ENCODE assay signal across 18 cellular contexts in the genomic region with DNA sequence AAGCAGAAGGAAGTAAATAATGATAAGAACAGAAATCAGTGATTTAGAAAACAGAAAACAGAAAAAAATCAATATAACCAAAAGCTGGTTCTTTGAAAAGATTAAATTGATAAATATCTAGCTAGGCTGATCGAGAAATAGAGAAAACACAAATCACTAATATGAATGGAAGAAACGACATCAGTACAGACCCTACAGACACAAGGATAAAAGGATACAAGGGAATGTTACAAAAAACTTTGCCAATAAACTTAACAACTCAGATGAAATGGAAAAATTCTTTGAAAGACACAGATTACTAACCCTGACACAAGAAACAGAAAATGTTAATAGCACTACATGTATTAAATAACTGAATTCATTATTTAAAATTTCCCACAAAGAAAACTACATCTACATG. TPM values are rescaled to one million over a fixed set of nuclear protein-coding genes. Genes with fewer than 3 reads are reported as not detected.
A peak's percentile ranks its signal among the peaks of the same experiment; 100 is the strongest.
DNase-seq lines count a peak whose midpoint lies in the region; ATAC-seq, FAIRE-seq and TF ChIP-seq lines count a peak whose summit lies in the region.
"Had no signal": no experiment of that assay in that cellular context is flagged by ENCODE, and none has a peak within 500 bp of the region (broad histone marks: within the 10 kb centered on the region; RNA-seq: fewer than 3 reads in every experiment).

No MANE protein-coding gene starts in this region.

- H3K27ac Mint-ChIP-seq in Caco-2 (ENCODE audit: unreplicated experiment) (peak overlapping the region; percentile 44), astrocyte (ENCODE audit: unreplicated experiment) (no peak overlapping the region)

- H3K4me3 ChIP-seq in Caco-2 (ENCODE audit: low read depth, low read length), result no peak overlapping the region
- H3K4me3 ChIP-seq in HCT116 (replicated peaks in 1 of 2; ENCODE audit: low read depth in 1 of 2, low read length in 2 of 2), result peak overlapping the region in 1 of 2 experiments; percentile 83; a peak in 1 of 4 replicates
- no peak overlapping the region for H3K4me3 ChIP-seq in astrocyte (ENCODE audit: insufficient read depth, low read depth, low read length)
- peak overlapping the region; percentile 97 for H3K4me3 ChIP-seq in kidney epithelial cell (ENCODE audit: low read depth, low read length)
- H3K4me3 ChIP-seq: A549 had no signal

- H3K27me3 ChIP-seq in Caco-2 (replicated peaks; ENCODE audit: control insufficient read depth, insufficient read depth, low read length), result no peaks in the 10 kb centered on the region
- H3K27me3 ChIP-seq in HCT116 (ENCODE audit: insufficient read depth, low read length), result no peaks in the 10 kb centered on the region
- no peaks in the 10 kb centered on the region for H3K27me3 ChIP-seq in astrocyte (ENCODE audit: insufficient read depth, low read length)
- H3K27me3 ChIP-seq in kidney epithelial cell (ENCODE audit: control insufficient read depth, insufficient read depth, low read length), result no peaks in the 10 kb centered on the region

- TF ChIP-seq CTCF in Caco-2 (IDR thresholded peaks at IDR 0.05; ENCODE audit: insufficient read depth in 1 of 2, low read depth in 1 of 2, low read length in 1 of 2, severe bottlenecking in 1 of 2, unreplicated experiment in 1 of 2) (no peak), HCT116 (IDR thresholded peaks at IDR 0.05 in 2 of 3, conservative IDR thresholded peaks at IDR 0.05 in 1 of 3; ENCODE audit: borderline replicate concordance in 1 of 3, insufficient read depth in 1 of 3, low read depth in 2 of 3, low read length in 2 of 3) (no peak), astrocyte (IDR thresholded peaks at IDR 0.05; ENCODE audit: insufficient read depth, low read depth, low read length) (no peak), kidney epithelial cell (IDR thresholded peaks at IDR 0.05; ENCODE audit: insufficient read depth, low read length, poor library complexity, severe bottlenecking) (no peak)

- TF ChIP-seq POLR2A in HCT116 (IDR thresholded peaks at IDR 0.05; ENCODE audit: borderline replicate concordance, extremely low read depth, insufficient read depth, insufficient read length), result no peak

- no TSS peak for BruUV-seq in Caco-2 (replicated peaks; lab: Mats Ljungman, UMichigan)
- BruUV-seq in HCT116 (replicated peaks; lab: Mats Ljungman, UMichigan), result no TSS peak

- H3K9me2 ChIP-seq in HCT116 (ENCODE audit: insufficient read depth), result no peaks in the 10 kb centered on the region

- POLR2A ChIA-PET in Caco-2 (lab: Charles Lee) (no interaction called here), HCT116 (lab: Charles Lee) (interaction anchor here (1.1 to 1.7 kb wide), 3 partner anchors 17 to 74 kb away, joined by 3 to 7 read pairs (median 3); no protein-coding TSS in a partner anchor)

- H3K27me3 Mint-ChIP-seq in Caco-2 (ENCODE audit: insufficient read depth, unreplicated experiment), result no peaks in the 10 kb centered on the region
- H3K27me3 Mint-ChIP-seq in astrocyte (ENCODE audit: low read depth, unreplicated experiment), result peaks cover 22% of the 10 kb centered on the region

- H3K9me3 Mint-ChIP-seq in Caco-2 (ENCODE audit: unreplicated experiment), result no peaks in the 10 kb centered on the region
- peaks cover 5% of the 10 kb centered on the region for H3K9me3 Mint-ChIP-seq in astrocyte (ENCODE audit: unreplicated experiment)

- H3K36me3 ChIP-seq in Caco-2 (ENCODE audit: control insufficient read depth, insufficient read depth, low read length) (no peaks in the 10 kb centered on the region), HCT116 (ENCODE audit: control insufficient read depth in 1 of 2, insufficient read depth in 2 of 2, low read length in 2 of 2) (0 out of 4 replicates have a peak, but pooled peaks cover 0 to 5% of the 10 kb centered on the region in 2 experiments), astrocyte (ENCODE audit: insufficient read depth, low read length) (no peaks in the 10 kb centered on the region), kidney epithelial cell (ENCODE audit: control insufficient read depth, insufficient read depth, low read length) (no peaks in the 10 kb centered on the region)

- ATAC-seq in HCT116, result no peak
- no peak for ATAC-seq in GM18858 (IDR thresholded peaks at IDR 0.05; ENCODE audit: unreplicated experiment)
- ATAC-seq: A549 had no signal

- TF ChIP-seq RAD21 in HCT116 (IDR thresholded peaks at IDR 0.05; ENCODE audit: low read depth), result no peak

- peaks cover 87% of the 10 kb centered on the region for H3K79me2 ChIP-seq in HCT116 (ENCODE audit: insufficient read depth, low read length)
- H3K79me2 ChIP-seq in astrocyte (ENCODE audit: insufficient read depth, low read length), result peaks cover 85% of the 10 kb centered on the region

- peaks cover 7% of the 10 kb centered on the region for H3K36me3 Mint-ChIP-seq in Caco-2 (ENCODE audit: insufficient read depth, unreplicated experiment)
- no peaks in the 10 kb centered on the region for H3K36me3 Mint-ChIP-seq in astrocyte (ENCODE audit: low read depth, unreplicated experiment)

- H3K9me3 ChIP-seq in Caco-2, result no peaks in the 10 kb centered on the region
- H3K9me3 ChIP-seq in HCT116 (ENCODE audit: control insufficient read depth in 1 of 2, insufficient read depth in 1 of 2, low read depth in 1 of 2, low read length in 2 of 2), result no peaks in the 10 kb centered on the region
- no peaks in the 10 kb centered on the region for H3K9me3 ChIP-seq in astrocyte (ENCODE audit: insufficient read depth, low read depth, low read length)

- CTCF ChIA-PET in Caco-2 (lab: Charles Lee) (no interaction called here), HCT116 (lab: Charles Lee) (interaction anchor here (1.3 kb wide), 1 partner anchor 182 kb away, joined by 4 read pairs; no protein-coding TSS in a partner anchor)

- H3K4me3 Mint-ChIP-seq in Caco-2 (ENCODE audit: unreplicated experiment), result peak overlapping the region; percentile 49
- no peak overlapping the region for H3K4me3 Mint-ChIP-seq in astrocyte (ENCODE audit: unreplicated experiment)

- H3K9ac ChIP-seq in HCT116 (ENCODE audit: low read length), result peak overlapping the region; percentile 80
- no peak overlapping the region for H3K9ac ChIP-seq in astrocyte (ENCODE audit: low read length)

- no peak overlapping the region for H2AFZ ChIP-seq in HCT116 (ENCODE audit: low read depth, low read length, poor library complexity, severe bottlenecking)
- H2AFZ ChIP-seq in astrocyte (ENCODE audit: low read depth, low read length), result no peak overlapping the region

- peak overlapping the region; percentile 92; the same call in 1 of the 2 replicates for H3K27ac ChIP-seq in HCT116 (ENCODE audit: low read depth, low read length)
- no peak overlapping the region for H3K27ac ChIP-seq in astrocyte (ENCODE audit: low read depth, low read length)
- H3K27ac ChIP-seq: A549 had no signal

- FAIRE-seq in astrocyte (lab: Jason Lieb, UNC), result no peak
- FAIRE-seq: A549 had no signal

- H3K4me1 Mint-ChIP-seq in Caco-2 (ENCODE audit: low read depth, unreplicated experiment), result peaks cover 42% of the 10 kb centered on the region
- peaks cover 6% of the 10 kb centered on the region for H3K4me1 Mint-ChIP-seq in astrocyte (ENCODE audit: low read depth, unreplicated experiment)

- H3K4me1 ChIP-seq in Caco-2 (peaks cover 23% of the 10 kb centered on the region), HCT116 (ENCODE audit: control insufficient read depth in 1 of 2, insufficient read depth in 2 of 2, low read length in 2 of 2) (peaks cover 49 to 81% of the 10 kb centered on the region in 2 experiments), astrocyte (ENCODE audit: insufficient read depth, low read length) (peaks cover 9% of the 10 kb centered on the region)

- no peak for DNase-seq in Caco-2
- no peak for DNase-seq in HCT116 (ENCODE audit: low read depth, low spot score)
- no peak for DNase-seq in astrocyte (ENCODE audit: low read depth)
- no peak for DNase-seq in kidney epithelial cell (ENCODE audit: low read depth)
- no peak for DNase-seq in activated CD8-positive, alpha-beta memory T cell treated with anti-CD3 and anti-CD28 coated beads, Interleukin-2, amount 50 U/mL, for 4 hours
- no peak for DNase-seq in COLO829 (ENCODE audit: low spot score)
- DNase-seq: C1 segment of cervical spinal cord; DMS153; H7; Kasumi-1; NCI-H1105; NCI-H1694; NCI-H69; NK-92 treated with Interleukin-12 subunit alpha and Interleukin-12 subunit beta, amount 100 ng/mL, for 24 hours; OCI-M1 had no signal

- H4K20me1 ChIP-seq in HCT116 (ENCODE audit: insufficient read depth), result no peaks in the 10 kb centered on the region
- peaks cover 3% of the 10 kb centered on the region for H4K20me1 ChIP-seq in astrocyte (ENCODE audit: insufficient read depth, low read length)

- intact Hi-C loops in Caco-2 (cut with micrococcal nuclease; ENCODE audit: unreplicated experiment) (no loop called here), HCT116 (cut with micrococcal nuclease) (no loop called here)

- H3K4me2 ChIP-seq in HCT116 (ENCODE audit: low read length) (peak overlapping the region; percentile 82), astrocyte (ENCODE audit: low read length) (peak overlapping the region; percentile 98)

- RAD21 ChIA-PET in HCT116 (lab: Charles Lee; ENCODE audit: low non-redundant PET in 1 of 2, low total read pairs in 2 of 2, uncharacterized antibody in 2 of 2, unreplicated experiment in 2 of 2), result no interaction called here

TF ChIP-seq in HCT116, 20 proteins besides CTCF, POLR2A, EP300 and RAD21 (continues in another document):
- TF ChIP-seq, protein P1, sequence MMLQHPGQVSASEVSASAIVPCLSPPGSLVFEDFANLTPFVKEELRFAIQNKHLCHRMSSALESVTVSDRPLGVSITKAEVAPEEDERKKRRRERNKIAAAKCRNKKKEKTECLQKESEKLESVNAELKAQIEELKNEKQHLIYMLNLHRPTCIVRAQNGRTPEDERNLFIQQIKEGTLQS (IDR thresholded peaks at IDR 0.05), result no peak
- TF ChIP-seq, protein P2, sequence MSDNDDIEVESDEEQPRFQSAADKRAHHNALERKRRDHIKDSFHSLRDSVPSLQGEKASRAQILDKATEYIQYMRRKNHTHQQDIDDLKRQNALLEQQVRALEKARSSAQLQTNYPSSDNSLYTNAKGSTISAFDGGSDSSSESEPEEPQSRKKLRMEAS (IDR thresholded peaks at IDR 0.05), result no peak
- TF ChIP-seq JUND (IDR thresholded peaks at IDR 0.05) (no peak), EGR1 (IDR thresholded peaks at IDR 0.05; ENCODE audit: low read depth) (no peak), ZNF274 (IDR thresholded peaks at IDR 0.05; ENCODE audit: low read depth, low read length) (no peak), SRF (IDR thresholded peaks at IDR 0.05; ENCODE audit: low read depth) (no peak)

RNA-seq across cellular contexts. Expression of gene ARHGAP29, which starts 6.3 kb away (rescaled TPM):
- 30.3 and 31.4 TPM in 2 replicates for total RNA-seq in Caco-2 (2022)
- 128 TPM for total RNA-seq in HCT116 (2021; ENCODE audit: unreplicated experiment)
- 29.0 and 40.6 TPM in 2 replicates for polyA plus RNA-seq in HCT116 (2012)
- total RNA-seq in astrocyte, result 17.6 and 19.9 TPM in 2 replicates
- total RNA-seq in kidney epithelial cell, result 80.4 and 82.3 TPM in 2 replicates
- polyA plus RNA-seq: IgD-negative memory B cell had no signal
